In genomic region chr5:105475401-105475800, GRCh38 we compare ENCODE assay signal across 13 cellular contexts.
"Had no signal": no experiment of that assay in that cellular context is flagged by ENCODE, and none has a peak within 500 bp of the region (broad histone marks: within the 10 kb centered on the region; RNA-seq: fewer than 3 reads in every experiment).

No MANE protein-coding gene starts in this region.

- H3K9me3 ChIP-seq: esophagus squamous epithelium had no signal

- H3K4me3 ChIP-seq: cardiac muscle cell, esophagus squamous epithelium, smooth muscle cell, tibial artery had no signal

- FAIRE-seq: endometrium had no signal

- H3K36me3 ChIP-seq: cardiac muscle cell, esophagus squamous epithelium, neutrophil, tibial artery had no signal

- H3K4me1 ChIP-seq: esophagus squamous epithelium, tibial artery had no signal

- H3K4me2 ChIP-seq: smooth muscle cell had no signal

- H3K27ac ChIP-seq: cardiac muscle cell, esophagus squamous epithelium, neutrophil, tibial artery had no signal

- H3K27me3 ChIP-seq: cardiac muscle cell, esophagus squamous epithelium, neutrophil, tibial artery had no signal

- DNase-seq: activated CD4-positive, alpha-beta T cell treated with anti-CD3 and anti-CD28 coated beads, Interleukin-2, amount 50 U/mL, for 1 hour; activated CD4-positive, CD25-positive, alpha-beta regulatory T cell; activated naive CD4-positive, alpha-beta T cell treated with anti-CD3 and anti-CD28 coated beads, Interleukin-2, amount 10 ng/mL, durations not matched to agents 7 days and 5 days; esophagus squamous epithelium; foreskin fibroblast; glutamatergic neuron; mammary epithelial cell; naive thymus-derived CD4-positive, alpha-beta T cell had no signal
